27 cellular contexts compared by ENCODE assay signal in genomic region chrX:4268676-4269075, GRCh38.
"Had no signal": no experiment of that assay in that cellular context is flagged by ENCODE, and none has a peak within 500 bp of the region (broad histone marks: within the 10 kb centered on the region; RNA-seq: fewer than 3 reads in every experiment).

No MANE protein-coding gene starts in this region.

- H3K27me3 Mint-ChIP-seq: activated B cell treated with CpG ODN at 0.5 μM for 24 hours; activated CD8-positive, alpha-beta T cell treated with anti-CD3 and anti-CD28 coated beads for 36 hours; activated T-helper 17 cell treated with anti-CD3 and anti-CD28 coated beads, Interleukin-2, amount 50 U/mL, for 72 hours; naive thymus-derived CD4-positive, alpha-beta T cell; stimulated activated naive B cell treated with anti-CD40 and anti-IgM and Interleukin-4, amounts not matched to agents 10 μg/mL and 1 μg/mL and 100 μg/mL, for 72 hours had no signal

- H2AFZ ChIP-seq: parathyroid adenoma had no signal

- H3K4me1 ChIP-seq: esophagus muscularis mucosa, parathyroid adenoma, stomach, thyroid gland, upper lobe of left lung, vagina had no signal

- ATAC-seq: activated CD8-positive, alpha-beta T cell treated with anti-CD3 and anti-CD28 coated beads for 36 hours; activated T-cell treated with anti-CD3 and anti-CD28 coated beads, Interleukin-2, amount 50 U/mL, for 4 hours; activated T-helper 17 cell treated with anti-CD3 and anti-CD28 coated beads, Interleukin-2, amount 50 U/mL, for 72 hours; left colon; naive thymus-derived CD4-positive, alpha-beta T cell; right cardiac atrium; stimulated activated naive B cell treated with anti-CD40 and anti-IgM and Interleukin-4, amounts not matched to agents 10 μg/mL and 1 μg/mL and 100 μg/mL, for 72 hours had no signal

- H3K4me1 Mint-ChIP-seq: activated B cell treated with CpG ODN at 0.5 μM for 24 hours; activated T-helper 17 cell treated with anti-CD3 and anti-CD28 coated beads, Interleukin-2, amount 50 U/mL, for 72 hours; immature natural killer cell; naive thymus-derived CD4-positive, alpha-beta T cell; stimulated activated naive B cell treated with anti-CD40 and anti-IgM and Interleukin-4, amounts not matched to agents 10 μg/mL and 1 μg/mL and 100 μg/mL, for 72 hours had no signal

- H3K36me3 Mint-ChIP-seq: immature natural killer cell; naive thymus-derived CD4-positive, alpha-beta T cell; stimulated activated naive B cell treated with anti-CD40 and anti-IgM and Interleukin-4, amounts not matched to agents 10 μg/mL and 1 μg/mL and 100 μg/mL, for 72 hours had no signal

- H3K27ac ChIP-seq: esophagus muscularis mucosa, parathyroid adenoma, stomach, thyroid gland, upper lobe of left lung, vagina had no signal

- H3K79me2 ChIP-seq: parathyroid adenoma had no signal

- DNase-seq: activated B cell treated with CpG ODN at 0.5 μM for 24 hours; activated CD4-positive, alpha-beta T cell treated with anti-CD3 and anti-CD28 coated beads, Interleukin-2, amount 50 U/mL, for 1 hour; activated CD8-positive, alpha-beta T cell treated with anti-CD3 and anti-CD28 coated beads for 36 hours; activated gamma-delta T cell treated with Interleukin-2 at 50 U/mL for 16 hours; activated naive CD4-positive, alpha-beta T cell treated with anti-CD3 and anti-CD28 coated beads, Interleukin-2, amount 50 U/mL, for 16 hours; activated T-cell treated with anti-CD3 and anti-CD28 coated beads, Interleukin-2, amount 50 U/mL, for 4 hours; amniotic stem cell; caudate nucleus; foreskin melanocyte; immature natural killer cell; kidney; left colon; midbrain; naive thymus-derived CD4-positive, alpha-beta T cell; occipital lobe; right cardiac atrium; stimulated activated CD4-positive, alpha-beta T cell treated with anti-CD3 and anti-CD28 coated beads, Interleukin-15, amount 100 ng/mL, for 24 hours; stimulated activated CD4-positive, alpha-beta T cell treated with anti-CD3 and anti-CD28 coated beads, Interleukin-2, amount 100 ng/mL, for 24 hours; stimulated activated naive B cell treated with anti-CD40 and anti-IgM and Interleukin-4, amounts not matched to agents 10 μg/mL and 1 μg/mL and 100 μg/mL, for 72 hours; stomach; thyroid gland; upper lobe of left lung had no signal

- H3K4me3 ChIP-seq: esophagus muscularis mucosa, stomach, thyroid gland, upper lobe of left lung, vagina had no signal

- H3K27ac Mint-ChIP-seq: activated B cell treated with CpG ODN at 0.5 μM for 24 hours; activated CD8-positive, alpha-beta T cell treated with anti-CD3 and anti-CD28 coated beads for 36 hours; activated T-helper 17 cell treated with anti-CD3 and anti-CD28 coated beads, Interleukin-2, amount 50 U/mL, for 72 hours; immature natural killer cell; naive thymus-derived CD4-positive, alpha-beta T cell; stimulated activated naive B cell treated with anti-CD40 and anti-IgM and Interleukin-4, amounts not matched to agents 10 μg/mL and 1 μg/mL and 100 μg/mL, for 72 hours had no signal

- H3K4me3 Mint-ChIP-seq: activated B cell treated with CpG ODN at 0.5 μM for 24 hours; activated CD8-positive, alpha-beta T cell treated with anti-CD3 and anti-CD28 coated beads for 36 hours; activated T-cell treated with anti-CD3 and anti-CD28 coated beads, Interleukin-2, amount 50 U/mL, for 4 hours; activated T-helper 17 cell treated with anti-CD3 and anti-CD28 coated beads, Interleukin-2, amount 50 U/mL, for 72 hours; immature natural killer cell; naive thymus-derived CD4-positive, alpha-beta T cell; neural crest cell; stimulated activated naive B cell treated with anti-CD40 and anti-IgM and Interleukin-4, amounts not matched to agents 10 μg/mL and 1 μg/mL and 100 μg/mL, for 72 hours had no signal

- H3K9me3 Mint-ChIP-seq: activated B cell treated with CpG ODN at 0.5 μM for 24 hours; activated CD8-positive, alpha-beta T cell treated with anti-CD3 and anti-CD28 coated beads for 36 hours; activated T-cell treated with anti-CD3 and anti-CD28 coated beads, Interleukin-2, amount 50 U/mL, for 4 hours; activated T-helper 17 cell treated with anti-CD3 and anti-CD28 coated beads, Interleukin-2, amount 50 U/mL, for 72 hours; neural crest cell; stimulated activated naive B cell treated with anti-CD40 and anti-IgM and Interleukin-4, amounts not matched to agents 10 μg/mL and 1 μg/mL and 100 μg/mL, for 72 hours had no signal

- H3K36me3 ChIP-seq: esophagus muscularis mucosa, stomach, thyroid gland, upper lobe of left lung, vagina had no signal

- H3K27me3 ChIP-seq: esophagus muscularis mucosa, stomach, thyroid gland, upper lobe of left lung, vagina had no signal
